ENCODE assay signal across 1 cellular context in the genomic region with DNA sequence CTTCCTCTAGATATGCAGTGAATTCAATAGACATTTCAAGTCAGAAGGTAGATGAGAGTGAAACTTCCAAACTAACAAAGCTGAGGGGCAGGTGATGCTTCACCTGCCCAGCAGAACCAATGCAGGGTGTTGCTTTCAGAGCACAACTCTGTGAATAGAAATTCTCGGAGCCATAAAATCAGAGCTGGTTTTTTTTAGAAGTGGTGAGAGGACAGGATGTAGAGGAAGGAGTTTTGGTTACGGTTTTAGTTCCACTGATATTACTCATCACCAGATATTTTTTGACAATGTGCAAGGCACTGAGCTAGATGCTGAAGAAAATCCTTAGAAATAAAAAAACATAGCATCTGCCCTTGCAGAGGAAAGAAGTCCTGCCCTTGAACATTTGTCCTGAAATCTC.
TF ChIP-seq lines count a peak whose summit lies in the region.

No MANE protein-coding gene starts in this region.

TF ChIP-seq in GM12878, 131 proteins besides CTCF, POLR2A, EP300 and RAD21 (continued from another document):
- TF ChIP-seq ELK1 (IDR thresholded peaks at IDR 0.05; ENCODE audit: low read depth, low read length) (no peak), ZNF274 (IDR thresholded peaks at IDR 0.05; ENCODE audit: insufficient read depth, insufficient read length) (no peak), GABPA (IDR thresholded peaks at IDR 0.05; ENCODE audit: low read depth) (0 out of 2 replicates have a peak, but pooled peaks have one; percentile 22), STAT3 (IDR thresholded peaks at IDR 0.05; ENCODE audit: low read depth, low read length) (no peak), SPI1 (IDR thresholded peaks at IDR 0.05; ENCODE audit: borderline replicate concordance, insufficient read depth, low read depth, low read length) (no peak), TCF3 (IDR thresholded peaks at IDR 0.05; ENCODE audit: borderline replicate concordance, insufficient read depth, low read depth, low read length) (no peak), GATAD2B (conservative IDR thresholded peaks at IDR 0.05; ENCODE audit: low read depth) (no peak), PAX8 (IDR thresholded peaks at IDR 0.05) (no peak), JUNB (IDR thresholded peaks at IDR 0.05) (peak; percentile 85), TCF7 (IDR thresholded peaks at IDR 0.05; ENCODE audit: borderline replicate concordance) (peak; percentile 50; the same call in 1 of the 2 replicates), ASH2L (IDR thresholded peaks at IDR 0.05; ENCODE audit: borderline replicate concordance, low read depth) (no peak), CBFB (IDR thresholded peaks at IDR 0.05; ENCODE audit: low read depth) (no peak), SMARCA5 (IDR thresholded peaks at IDR 0.05) (no peak), SREBF2 (IDR thresholded peaks at IDR 0.05; ENCODE audit: low read length) (no peak), POU2F2 (IDR thresholded peaks at IDR 0.05; ENCODE audit: borderline replicate concordance, low read depth, low read length) (no peak), MTA2 (IDR thresholded peaks at IDR 0.05; ENCODE audit: low read depth) (no peak), IKZF2 (IDR thresholded peaks at IDR 0.05) (peak in 1 of 2 experiments; percentile 41; a peak in 1 of 4 replicates), ZZZ3 (IDR thresholded peaks at IDR 0.05; ENCODE audit: control insufficient read depth, insufficient read length, low read depth) (no peak), FOS (IDR thresholded peaks at IDR 0.05; ENCODE audit: borderline replicate concordance, extremely low read depth, insufficient read length) (no peak), RUNX3 (IDR thresholded peaks at IDR 0.05; ENCODE audit: low read length) (peak; percentile 95), KLF5 (IDR thresholded peaks at IDR 0.05; ENCODE audit: partially characterized antibody) (no peak), DPF2 (IDR thresholded peaks at IDR 0.05) (no peak), NFIC (IDR thresholded peaks at IDR 0.05; ENCODE audit: low read depth, low read length) (peak; percentile 90), JUND (IDR thresholded peaks at IDR 0.05; ENCODE audit: low read depth, low read length) (no peak), PAX5 (IDR thresholded peaks at IDR 0.05; ENCODE audit: borderline replicate concordance, low read depth, low read length) (no peak), RFX5 (IDR thresholded peaks at IDR 0.05; ENCODE audit: low read depth, low read length) (no peak), BCL11A (IDR thresholded peaks at IDR 0.05; ENCODE audit: low read depth, low read length) (peak; percentile 24; the same call in 1 of the 2 replicates), POLR2AphosphoS5 (IDR thresholded peaks at IDR 0.05; ENCODE audit: low read length) (no peak), CREB1 (IDR thresholded peaks at IDR 0.05; ENCODE audit: low read depth) (no peak), BHLHE40 (IDR thresholded peaks at IDR 0.05; ENCODE audit: borderline replicate concordance in 1 of 2, low read depth in 2 of 2, low read length in 1 of 2) (no peak), ETV6 (conservative IDR thresholded peaks at IDR 0.05 in 1 of 2, IDR thresholded peaks at IDR 0.05 in 1 of 2; ENCODE audit: borderline replicate concordance in 1 of 2, low read depth in 1 of 2) (peak in 1 of 2 experiments; percentile 39; a peak in 1 of 4 replicates), FOXM1 (IDR thresholded peaks at IDR 0.05; ENCODE audit: low read depth, low read length) (peak; percentile 89), CBX5 (IDR thresholded peaks at IDR 0.05; ENCODE audit: low read depth) (peak; percentile 71; the same call in 1 of the 2 replicates), EED (IDR thresholded peaks at IDR 0.05; ENCODE audit: low read depth) (peak; percentile 63), MTA3 (IDR thresholded peaks at IDR 0.05; ENCODE audit: borderline replicate concordance, low read length) (0 out of 2 replicates have a peak, but pooled peaks have one; percentile 68), ZNF384 (IDR thresholded peaks at IDR 0.05; ENCODE audit: borderline replicate concordance, low read depth, low read length) (no peak), CREM (IDR thresholded peaks at IDR 0.05; ENCODE audit: low read depth) (peak; percentile 53; the same call in 1 of the 2 replicates), ESRRA (IDR thresholded peaks at IDR 0.05; ENCODE audit: low read length) (no peak), ATF7 (IDR thresholded peaks at IDR 0.05; ENCODE audit: low read depth) (no peak)
- TF ChIP-seq, protein P1, sequence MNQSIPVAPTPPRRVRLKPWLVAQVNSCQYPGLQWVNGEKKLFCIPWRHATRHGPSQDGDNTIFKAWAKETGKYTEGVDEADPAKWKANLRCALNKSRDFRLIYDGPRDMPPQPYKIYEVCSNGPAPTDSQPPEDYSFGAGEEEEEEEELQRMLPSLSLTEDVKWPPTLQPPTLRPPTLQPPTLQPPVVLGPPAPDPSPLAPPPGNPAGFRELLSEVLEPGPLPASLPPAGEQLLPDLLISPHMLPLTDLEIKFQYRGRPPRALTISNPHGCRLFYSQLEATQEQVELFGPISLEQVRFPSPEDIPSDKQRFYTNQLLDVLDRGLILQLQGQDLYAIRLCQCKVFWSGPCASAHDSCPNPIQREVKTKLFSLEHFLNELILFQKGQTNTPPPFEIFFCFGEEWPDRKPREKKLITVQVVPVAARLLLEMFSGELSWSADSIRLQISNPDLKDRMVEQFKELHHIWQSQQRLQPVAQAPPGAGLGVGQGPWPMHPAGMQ (IDR thresholded peaks at IDR 0.05; ENCODE audit: borderline replicate concordance), result no peak
- TF ChIP-seq, protein P2, sequence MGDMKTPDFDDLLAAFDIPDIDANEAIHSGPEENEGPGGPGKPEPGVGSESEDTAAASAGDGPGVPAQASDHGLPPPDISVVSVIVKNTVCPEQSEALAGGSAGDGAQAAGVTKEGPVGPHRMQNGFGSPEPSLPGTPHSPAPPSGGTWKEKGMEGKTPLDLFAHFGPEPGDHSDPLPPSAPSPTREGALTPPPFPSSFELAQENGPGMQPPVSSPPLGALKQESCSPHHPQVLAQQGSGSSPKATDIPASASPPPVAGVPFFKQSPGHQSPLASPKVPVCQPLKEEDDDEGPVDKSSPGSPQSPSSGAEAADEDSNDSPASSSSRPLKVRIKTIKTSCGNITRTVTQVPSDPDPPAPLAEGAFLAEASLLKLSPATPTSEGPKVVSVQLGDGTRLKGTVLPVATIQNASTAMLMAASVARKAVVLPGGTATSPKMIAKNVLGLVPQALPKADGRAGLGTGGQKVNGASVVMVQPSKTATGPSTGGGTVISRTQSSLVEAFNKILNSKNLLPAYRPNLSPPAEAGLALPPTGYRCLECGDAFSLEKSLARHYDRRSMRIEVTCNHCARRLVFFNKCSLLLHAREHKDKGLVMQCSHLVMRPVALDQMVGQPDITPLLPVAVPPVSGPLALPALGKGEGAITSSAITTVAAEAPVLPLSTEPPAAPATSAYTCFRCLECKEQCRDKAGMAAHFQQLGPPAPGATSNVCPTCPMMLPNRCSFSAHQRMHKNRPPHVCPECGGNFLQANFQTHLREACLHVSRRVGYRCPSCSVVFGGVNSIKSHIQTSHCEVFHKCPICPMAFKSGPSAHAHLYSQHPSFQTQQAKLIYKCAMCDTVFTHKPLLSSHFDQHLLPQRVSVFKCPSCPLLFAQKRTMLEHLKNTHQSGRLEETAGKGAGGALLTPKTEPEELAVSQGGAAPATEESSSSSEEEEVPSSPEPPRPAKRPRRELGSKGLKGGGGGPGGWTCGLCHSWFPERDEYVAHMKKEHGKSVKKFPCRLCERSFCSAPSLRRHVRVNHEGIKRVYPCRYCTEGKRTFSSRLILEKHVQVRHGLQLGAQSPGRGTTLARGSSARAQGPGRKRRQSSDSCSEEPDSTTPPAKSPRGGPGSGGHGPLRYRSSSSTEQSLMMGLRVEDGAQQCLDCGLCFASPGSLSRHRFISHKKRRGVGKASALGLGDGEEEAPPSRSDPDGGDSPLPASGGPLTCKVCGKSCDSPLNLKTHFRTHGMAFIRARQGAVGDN (IDR thresholded peaks at IDR 0.05), result no peak
- TF ChIP-seq, protein P3, sequence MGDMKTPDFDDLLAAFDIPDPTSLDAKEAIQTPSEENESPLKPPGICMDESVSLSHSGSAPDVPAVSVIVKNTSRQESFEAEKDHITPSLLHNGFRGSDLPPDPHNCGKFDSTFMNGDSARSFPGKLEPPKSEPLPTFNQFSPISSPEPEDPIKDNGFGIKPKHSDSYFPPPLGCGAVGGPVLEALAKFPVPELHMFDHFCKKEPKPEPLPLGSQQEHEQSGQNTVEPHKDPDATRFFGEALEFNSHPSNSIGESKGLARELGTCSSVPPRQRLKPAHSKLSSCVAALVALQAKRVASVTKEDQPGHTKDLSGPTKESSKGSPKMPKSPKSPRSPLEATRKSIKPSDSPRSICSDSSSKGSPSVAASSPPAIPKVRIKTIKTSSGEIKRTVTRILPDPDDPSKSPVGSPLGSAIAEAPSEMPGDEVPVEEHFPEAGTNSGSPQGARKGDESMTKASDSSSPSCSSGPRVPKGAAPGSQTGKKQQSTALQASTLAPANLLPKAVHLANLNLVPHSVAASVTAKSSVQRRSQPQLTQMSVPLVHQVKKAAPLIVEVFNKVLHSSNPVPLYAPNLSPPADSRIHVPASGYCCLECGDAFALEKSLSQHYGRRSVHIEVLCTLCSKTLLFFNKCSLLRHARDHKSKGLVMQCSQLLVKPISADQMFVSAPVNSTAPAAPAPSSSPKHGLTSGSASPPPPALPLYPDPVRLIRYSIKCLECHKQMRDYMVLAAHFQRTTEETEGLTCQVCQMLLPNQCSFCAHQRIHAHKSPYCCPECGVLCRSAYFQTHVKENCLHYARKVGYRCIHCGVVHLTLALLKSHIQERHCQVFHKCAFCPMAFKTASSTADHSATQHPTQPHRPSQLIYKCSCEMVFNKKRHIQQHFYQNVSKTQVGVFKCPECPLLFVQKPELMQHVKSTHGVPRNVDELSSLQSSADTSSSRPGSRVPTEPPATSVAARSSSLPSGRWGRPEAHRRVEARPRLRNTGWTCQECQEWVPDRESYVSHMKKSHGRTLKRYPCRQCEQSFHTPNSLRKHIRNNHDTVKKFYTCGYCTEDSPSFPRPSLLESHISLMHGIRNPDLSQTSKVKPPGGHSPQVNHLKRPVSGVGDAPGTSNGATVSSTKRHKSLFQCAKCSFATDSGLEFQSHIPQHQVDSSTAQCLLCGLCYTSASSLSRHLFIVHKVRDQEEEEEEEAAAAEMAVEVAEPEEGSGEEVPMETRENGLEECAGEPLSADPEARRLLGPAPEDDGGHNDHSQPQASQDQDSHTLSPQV (IDR thresholded peaks at IDR 0.05), result no peak
- TF ChIP-seq, protein P4, sequence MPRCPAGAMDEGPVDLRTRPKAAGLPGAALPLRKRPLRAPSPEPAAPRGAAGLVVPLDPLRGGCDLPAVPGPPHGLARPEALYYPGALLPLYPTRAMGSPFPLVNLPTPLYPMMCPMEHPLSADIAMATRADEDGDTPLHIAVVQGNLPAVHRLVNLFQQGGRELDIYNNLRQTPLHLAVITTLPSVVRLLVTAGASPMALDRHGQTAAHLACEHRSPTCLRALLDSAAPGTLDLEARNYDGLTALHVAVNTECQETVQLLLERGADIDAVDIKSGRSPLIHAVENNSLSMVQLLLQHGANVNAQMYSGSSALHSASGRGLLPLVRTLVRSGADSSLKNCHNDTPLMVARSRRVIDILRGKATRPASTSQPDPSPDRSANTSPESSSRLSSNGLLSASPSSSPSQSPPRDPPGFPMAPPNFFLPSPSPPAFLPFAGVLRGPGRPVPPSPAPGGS (IDR thresholded peaks at IDR 0.05; ENCODE audit: borderline replicate concordance, insufficient read depth, low read depth, low read length, poor library complexity, severe bottlenecking), result no peak
- TF ChIP-seq, protein P5, sequence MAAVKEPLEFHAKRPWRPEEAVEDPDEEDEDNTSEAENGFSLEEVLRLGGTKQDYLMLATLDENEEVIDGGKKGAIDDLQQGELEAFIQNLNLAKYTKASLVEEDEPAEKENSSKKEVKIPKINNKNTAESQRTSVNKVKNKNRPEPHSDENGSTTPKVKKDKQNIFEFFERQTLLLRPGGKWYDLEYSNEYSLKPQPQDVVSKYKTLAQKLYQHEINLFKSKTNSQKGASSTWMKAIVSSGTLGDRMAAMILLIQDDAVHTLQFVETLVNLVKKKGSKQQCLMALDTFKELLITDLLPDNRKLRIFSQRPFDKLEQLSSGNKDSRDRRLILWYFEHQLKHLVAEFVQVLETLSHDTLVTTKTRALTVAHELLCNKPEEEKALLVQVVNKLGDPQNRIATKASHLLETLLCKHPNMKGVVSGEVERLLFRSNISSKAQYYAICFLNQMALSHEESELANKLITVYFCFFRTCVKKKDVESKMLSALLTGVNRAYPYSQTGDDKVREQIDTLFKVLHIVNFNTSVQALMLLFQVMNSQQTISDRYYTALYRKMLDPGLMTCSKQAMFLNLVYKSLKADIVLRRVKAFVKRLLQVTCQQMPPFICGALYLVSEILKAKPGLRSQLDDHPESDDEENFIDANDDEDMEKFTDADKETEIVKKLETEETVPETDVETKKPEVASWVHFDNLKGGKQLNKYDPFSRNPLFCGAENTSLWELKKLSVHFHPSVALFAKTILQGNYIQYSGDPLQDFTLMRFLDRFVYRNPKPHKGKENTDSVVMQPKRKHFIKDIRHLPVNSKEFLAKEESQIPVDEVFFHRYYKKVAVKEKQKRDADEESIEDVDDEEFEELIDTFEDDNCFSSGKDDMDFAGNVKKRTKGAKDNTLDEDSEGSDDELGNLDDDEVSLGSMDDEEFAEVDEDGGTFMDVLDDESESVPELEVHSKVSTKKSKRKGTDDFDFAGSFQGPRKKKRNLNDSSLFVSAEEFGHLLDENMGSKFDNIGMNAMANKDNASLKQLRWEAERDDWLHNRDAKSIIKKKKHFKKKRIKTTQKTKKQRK (IDR thresholded peaks at IDR 0.05; ENCODE audit: low read depth, low read length), result no peak
